8 cellular contexts compared by ENCODE assay signal in the genomic region with DNA sequence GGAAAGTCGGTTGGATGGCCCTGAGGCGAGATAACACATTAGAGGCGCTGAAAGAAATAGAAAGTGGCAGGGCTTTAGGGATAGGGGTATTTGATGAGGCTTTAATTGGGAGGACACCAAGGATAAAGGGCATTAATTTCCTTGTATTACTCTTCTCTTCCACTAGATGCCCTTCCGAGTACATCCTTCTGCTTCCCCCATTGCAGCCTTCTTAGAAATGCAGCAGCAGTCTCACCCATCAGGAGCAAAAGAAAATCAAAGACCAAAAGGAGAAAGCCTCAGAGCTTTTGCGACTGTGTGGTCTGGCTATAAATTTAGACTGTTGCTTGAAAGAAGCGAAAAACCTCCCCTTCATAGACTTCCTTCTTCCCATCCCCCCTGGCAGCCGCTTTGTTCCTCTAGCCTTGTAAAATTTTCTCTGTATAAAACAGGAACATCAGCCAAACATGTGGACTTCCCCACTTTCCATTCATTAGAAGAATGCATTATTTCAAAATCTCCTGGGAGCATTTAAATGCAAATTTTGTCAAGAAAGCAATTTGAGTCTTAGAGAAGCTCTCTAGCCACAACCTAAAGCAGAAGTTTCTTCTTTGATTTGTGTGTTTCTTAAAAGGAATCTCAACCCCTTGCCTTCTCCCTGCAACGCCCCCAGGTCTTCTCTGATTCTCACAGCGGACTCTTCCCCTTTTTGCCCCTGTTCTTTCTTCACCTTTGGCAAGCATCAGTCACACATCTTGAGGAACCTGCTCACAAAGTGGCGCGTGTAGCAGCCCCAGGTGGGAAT.
DNase-seq lines count a peak whose midpoint lies in the region; ATAC-seq and TF ChIP-seq lines count a peak whose summit lies in the region.

No MANE protein-coding gene starts in this region.

- peak; percentile 54 to 81 (median 66) for TF ChIP-seq CTCF in heart right ventricle (IDR thresholded peaks at IDR 0.05)

- H3K9me3 ChIP-seq in adipocyte (ENCODE audit: control insufficient read depth, low read length) (no peaks in the 10 kb centered on the region), heart right ventricle (no peaks in the 10 kb centered on the region)

- peak overlapping the region in 2 of 10 donors; percentile 71 to 98 for H3K27ac ChIP-seq in heart right ventricle

- no peaks in the 10 kb centered on the region for H3K27me3 ChIP-seq in adipocyte (replicated peaks; ENCODE audit: control insufficient read depth, insufficient read depth, low read length)
- peaks cover 0 to 4% (median 0%) of the 10 kb centered on the region in 7 donors for H3K27me3 ChIP-seq in heart right ventricle

- ATAC-seq in activated T-cell treated with anti-CD3 and anti-CD28 coated beads, Interleukin-2, amount 50 U/mL, for 4 hours, result peak; percentile 18 to 19
- peak in 7 of 8 donors; percentile 9 to 57 (median 46) for ATAC-seq in heart right ventricle
- ATAC-seq in HG03097 (IDR thresholded peaks at IDR 0.05; ENCODE audit: low FRiP score, unreplicated experiment), result no peak

- peak overlapping the region; percentile 9 for H3K4me3 Mint-ChIP-seq in activated T-cell treated with anti-CD3 and anti-CD28 coated beads, Interleukin-2, amount 50 U/mL, for 4 hours
- H3K4me3 Mint-ChIP-seq in IgD-negative memory B cell, result peak overlapping the region; percentile 51 to 80 (median 71)

- intact Hi-C loops in heart right ventricle (cut with DNase I), result loop anchor here in 9 of 10 donors (1.0 to 10.0 kb wide), 10 partner anchors 35 to 432 kb away; no protein-coding TSS in a partner anchor

- H3K9me3 Mint-ChIP-seq in activated T-cell treated with anti-CD3 and anti-CD28 coated beads, Interleukin-2, amount 50 U/mL, for 4 hours, result no peaks in the 10 kb centered on the region
- H3K9me3 Mint-ChIP-seq in IgD-negative memory B cell, result no peaks in the 10 kb centered on the region

- H3K4me3 ChIP-seq in adipocyte (ENCODE audit: low read length), result no peak overlapping the region
- H3K4me3 ChIP-seq in heart right ventricle, result peak overlapping the region in 1 of 10 donors; percentile 8

- no peak for DNase-seq in activated T-cell treated with anti-CD3 and anti-CD28 coated beads, Interleukin-2, amount 50 U/mL, for 4 hours
- DNase-seq in activated T-cell treated with anti-CD3 and anti-CD28 coated beads, Interleukin-2, amount 50 U/mL, for 1 hour, result no peak
- DNase-seq in NOMO-1 (lab: John Stamatoyannopoulos, UW; ENCODE audit: unreplicated experiment in 2 of 2) (peak; percentile 88 to 99), adipocyte (ENCODE audit: low read depth) (peak; percentile 85), heart right ventricle (peak in 1 of 2 donors; percentile 53), pons (ENCODE audit: low spot score) (peak; percentile 93)

- peak overlapping the region in 2 of 3 donors; percentile 65 to 69 for H3K27ac Mint-ChIP-seq in IgD-negative memory B cell

- H3K4me1 Mint-ChIP-seq in activated T-cell treated with anti-CD3 and anti-CD28 coated beads, Interleukin-2, amount 50 U/mL, for 4 hours (ENCODE audit: low read depth), result peaks cover 39% of the 10 kb centered on the region
- peaks cover 31 to 38% (median 34%) of the 10 kb centered on the region in 3 donors for H3K4me1 Mint-ChIP-seq in IgD-negative memory B cell

- H3K4me1 ChIP-seq in adipocyte (ENCODE audit: control insufficient read depth, insufficient read depth, low read length) (peaks cover 51% of the 10 kb centered on the region), heart right ventricle (peaks cover 7 to 61% (median 44%) of the 10 kb centered on the region in 9 donors)

- peak overlapping the region; percentile 30 for H3K9ac ChIP-seq in adipocyte (ENCODE audit: low read length)

- 42 to 43% methylated on average over 11 of the region's 11 CpGs for WGBS in heart right ventricle, 2 donors

- H3K36me3 Mint-ChIP-seq in activated T-cell treated with anti-CD3 and anti-CD28 coated beads, Interleukin-2, amount 50 U/mL, for 4 hours (ENCODE audit: insufficient read depth), result no peaks in the 10 kb centered on the region
- no peaks in the 10 kb centered on the region for H3K36me3 Mint-ChIP-seq in IgD-negative memory B cell

- H3K36me3 ChIP-seq in adipocyte (ENCODE audit: control insufficient read depth, insufficient read depth, low read length, severe bottlenecking) (peaks cover 12% of the 10 kb centered on the region), heart right ventricle (no peaks in the 10 kb centered on the region)

- peaks cover 2% of the 10 kb centered on the region for H3K27me3 Mint-ChIP-seq in activated T-cell treated with anti-CD3 and anti-CD28 coated beads, Interleukin-2, amount 50 U/mL, for 4 hours (ENCODE audit: low read depth)
- no peaks in the 10 kb centered on the region for H3K27me3 Mint-ChIP-seq in IgD-negative memory B cell

Comparison
In these comparisons a context has a peak if more than half of its experiments do, and no peak if none do; other contexts are left out.
1. DNase-seq: peak in NOMO-1 (2 of 2), adipocyte (single experiment) and pons (single experiment); none in activated T-cell treated with anti-CD3 and anti-CD28 coated beads, Interleukin-2, amount 50 U/mL, for 4 hours (single experiment) and activated T-cell treated with anti-CD3 and anti-CD28 coated beads, Interleukin-2, amount 50 U/mL, for 1 hour (single experiment).